Comparison of ENCODE assay signal across 9 cellular contexts in the genomic region with DNA sequence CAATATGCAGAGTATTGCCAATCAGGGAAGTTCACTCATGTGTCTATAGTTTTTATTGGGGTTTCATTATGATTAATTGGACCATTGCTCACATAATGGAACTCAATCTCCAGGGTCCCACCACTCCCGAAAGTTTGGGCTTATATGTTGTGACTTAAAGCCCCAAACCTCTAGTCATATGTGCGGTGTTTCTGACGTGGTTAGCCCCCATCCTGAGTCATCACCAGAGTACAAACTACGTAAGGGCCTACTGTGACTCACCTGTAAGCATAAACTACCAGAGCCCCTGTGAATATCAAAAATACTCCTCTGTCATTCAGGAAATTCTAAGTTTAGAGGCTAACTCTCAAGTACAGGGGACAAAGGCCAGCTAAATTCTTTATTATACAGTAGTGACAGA. TPM values are rescaled to one million over a fixed set of nuclear protein-coding genes. Genes with fewer than 3 reads are reported as not detected.
DNase-seq lines count a peak whose midpoint lies in the region; ATAC-seq lines count a peak whose summit lies in the region.
"Had no signal": no experiment of that assay in that cellular context is flagged by ENCODE, and none has a peak within 500 bp of the region (broad histone marks: within the 10 kb centered on the region; RNA-seq: fewer than 3 reads in every experiment).

No MANE protein-coding gene starts in this region.

- peaks cover 20 to 85% (median 55%) of the 10 kb centered on the region in 4 donors for H3K4me1 Mint-ChIP-seq in CD4-positive, alpha-beta memory T cell

- H3K27me3 Mint-ChIP-seq in CD4-positive, alpha-beta memory T cell, result no peaks in the 10 kb centered on the region

- CTCF ChIA-PET in CD4-positive, alpha-beta memory T cell (lab: Charles Lee; ENCODE audit: partially characterized antibody), result no interaction called here

- DNase-seq in CD4-positive, alpha-beta memory T cell, result peak in 3 of 5 donors; percentile 14 to 81 (median 33)
- DNase-seq in activated T-cell treated with anti-CD3 and anti-CD28 coated beads for 48 hours (ENCODE audit: low read depth) (peak; percentile 44), lung microvascular endothelial cell (ENCODE audit: low read depth in 2 of 2) (peak; percentile 9 to 67), NCI-H2196 (lab: John Stamatoyannopoulos, UW; ENCODE audit: unreplicated experiment) (no peak), NCI-H1105 treated with DMSO at 0.1 percent for 48 hours (lab: John Stamatoyannopoulos, UW) (no peak), Kasumi-1 (lab: John Stamatoyannopoulos, UW) (no peak), left cardiac atrium (no peak)

- peaks cover 0 to 18% of the 10 kb centered on the region in 2 donors for H3K36me3 Mint-ChIP-seq in CD4-positive, alpha-beta memory T cell

- no peaks in the 10 kb centered on the region for H3K36me3 ChIP-seq in CD4-positive, alpha-beta memory T cell (ENCODE audit: insufficient read depth, low read length)

- peak overlapping the region; percentile 32 to 88 (median 75) for H3K27ac Mint-ChIP-seq in CD4-positive, alpha-beta memory T cell

- no peak overlapping the region for H3K4me3 ChIP-seq in CD4-positive, alpha-beta memory T cell (ENCODE audit: low read length in 2 of 2)

- no peaks in the 10 kb centered on the region for H3K9me3 ChIP-seq in CD4-positive, alpha-beta memory T cell (ENCODE audit: control insufficient read depth in 1 of 2, low read length in 2 of 2)
- H3K9me3 ChIP-seq: neutrophil had no signal

- intact Hi-C loops in CD4-positive, alpha-beta memory T cell (cut with micrococcal nuclease), result loop anchor here (10.0 kb wide), 1 partner anchor 1631 kb away; a partner anchor contains a TSS
- intact Hi-C loops in left cardiac atrium (cut with DNase I), result no loop called here

- H3K4me1 ChIP-seq in CD4-positive, alpha-beta memory T cell (ENCODE audit: insufficient read depth, low read length), result peaks cover 56% of the 10 kb centered on the region

- H3K4me3 Mint-ChIP-seq in CD4-positive, alpha-beta memory T cell, result peak overlapping the region in 1 of 8 donors; percentile 48

- POLR2A ChIA-PET in CD4-positive, alpha-beta memory T cell (lab: Charles Lee; ENCODE audit: partially characterized antibody), result no interaction called here

- H3K27me3 ChIP-seq in CD4-positive, alpha-beta memory T cell (ENCODE audit: insufficient read depth, low read length), result no peaks in the 10 kb centered on the region
- H3K27me3 ChIP-seq: neutrophil had no signal

- ATAC-seq in HG03095 (IDR thresholded peaks at IDR 0.05; ENCODE audit: unreplicated experiment), result peak; percentile 52
- no peak for ATAC-seq in left cardiac atrium

- H3K27ac ChIP-seq in CD4-positive, alpha-beta memory T cell (ENCODE audit: low read depth, low read length), result peak overlapping the region; percentile 30
- H3K27ac ChIP-seq: neutrophil had no signal

- H3K9me3 Mint-ChIP-seq in CD4-positive, alpha-beta memory T cell, result no peaks in the 10 kb centered on the region

RNA-seq across cellular contexts. Expression of a gene that starts 5.4 kb away (rescaled TPM):
- total RNA-seq in CD4-positive, alpha-beta memory T cell, result 10 to 100 TPM; 17.1 to 18.9 TPM
- polyA plus RNA-seq in CD4-positive, alpha-beta memory T cell, result 10 to 100 TPM; 22.2 to 23.2 TPM
- total RNA-seq in lung microvascular endothelial cell (11.3 and 20.0 TPM in 2 replicates), left cardiac atrium (10 to 100 TPM; 31.1 to 33.0 TPM)

Comparison
In these comparisons a context has a peak if more than half of its experiments do, and no peak if none do; other contexts are left out.
1. DNase-seq: peak in CD4-positive, alpha-beta memory T cell (3 of 5), activated T-cell treated with anti-CD3 and anti-CD28 coated beads for 48 hours (single experiment) and lung microvascular endothelial cell (2 of 2); none in NCI-H2196 (single experiment), NCI-H1105 treated with DMSO at 0.1 percent for 48 hours (single experiment), Kasumi-1 (0 of 2) and left cardiac atrium (single experiment).